Comparison of ENCODE assay signal across 1 cellular context in the genomic region with DNA sequence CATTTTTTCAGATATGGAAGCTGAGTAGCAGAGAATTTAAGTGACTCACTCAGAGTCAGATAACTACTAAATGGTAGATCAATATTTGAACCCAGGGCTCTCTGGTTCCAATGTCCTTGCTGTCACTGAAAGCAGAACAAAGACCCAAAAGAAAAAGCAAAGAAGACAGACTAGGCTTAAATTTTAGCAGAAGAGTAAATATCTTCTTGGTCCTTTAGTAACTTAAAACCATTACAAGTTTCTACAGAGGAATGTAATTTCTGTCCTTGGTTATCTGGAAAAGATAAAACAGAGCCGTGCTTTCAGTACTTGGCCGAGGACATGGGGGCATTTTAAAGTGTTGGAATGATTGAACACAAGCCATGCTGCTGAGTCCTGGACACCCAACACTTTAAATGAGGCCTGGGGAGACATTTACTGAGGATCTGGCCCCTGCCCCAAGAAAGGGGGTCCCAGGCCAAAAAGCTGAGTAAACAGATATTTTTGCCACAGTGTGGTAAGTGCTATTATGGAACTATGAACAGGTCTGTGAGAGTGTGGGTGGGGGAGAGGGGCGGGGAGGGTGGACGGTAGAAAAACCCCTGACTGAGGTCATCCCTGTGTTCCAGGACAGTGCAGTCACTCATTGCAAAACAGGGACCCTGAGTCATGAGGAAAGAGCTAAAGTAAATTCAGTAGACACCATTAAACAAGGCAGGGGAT.
TF ChIP-seq lines count a peak whose summit lies in the region.

No MANE protein-coding gene starts in this region.

TF ChIP-seq in HepG2, 621 proteins besides CTCF, POLR2A, EP300 and RAD21 (continued from another document and continues in another):
- TF ChIP-seq PRMT3 (CRISPR knock-in tag; IDR thresholded peaks at IDR 0.05; ENCODE audit: borderline replicate concordance, low read depth): no peak
- TF ChIP-seq, protein P1, sequence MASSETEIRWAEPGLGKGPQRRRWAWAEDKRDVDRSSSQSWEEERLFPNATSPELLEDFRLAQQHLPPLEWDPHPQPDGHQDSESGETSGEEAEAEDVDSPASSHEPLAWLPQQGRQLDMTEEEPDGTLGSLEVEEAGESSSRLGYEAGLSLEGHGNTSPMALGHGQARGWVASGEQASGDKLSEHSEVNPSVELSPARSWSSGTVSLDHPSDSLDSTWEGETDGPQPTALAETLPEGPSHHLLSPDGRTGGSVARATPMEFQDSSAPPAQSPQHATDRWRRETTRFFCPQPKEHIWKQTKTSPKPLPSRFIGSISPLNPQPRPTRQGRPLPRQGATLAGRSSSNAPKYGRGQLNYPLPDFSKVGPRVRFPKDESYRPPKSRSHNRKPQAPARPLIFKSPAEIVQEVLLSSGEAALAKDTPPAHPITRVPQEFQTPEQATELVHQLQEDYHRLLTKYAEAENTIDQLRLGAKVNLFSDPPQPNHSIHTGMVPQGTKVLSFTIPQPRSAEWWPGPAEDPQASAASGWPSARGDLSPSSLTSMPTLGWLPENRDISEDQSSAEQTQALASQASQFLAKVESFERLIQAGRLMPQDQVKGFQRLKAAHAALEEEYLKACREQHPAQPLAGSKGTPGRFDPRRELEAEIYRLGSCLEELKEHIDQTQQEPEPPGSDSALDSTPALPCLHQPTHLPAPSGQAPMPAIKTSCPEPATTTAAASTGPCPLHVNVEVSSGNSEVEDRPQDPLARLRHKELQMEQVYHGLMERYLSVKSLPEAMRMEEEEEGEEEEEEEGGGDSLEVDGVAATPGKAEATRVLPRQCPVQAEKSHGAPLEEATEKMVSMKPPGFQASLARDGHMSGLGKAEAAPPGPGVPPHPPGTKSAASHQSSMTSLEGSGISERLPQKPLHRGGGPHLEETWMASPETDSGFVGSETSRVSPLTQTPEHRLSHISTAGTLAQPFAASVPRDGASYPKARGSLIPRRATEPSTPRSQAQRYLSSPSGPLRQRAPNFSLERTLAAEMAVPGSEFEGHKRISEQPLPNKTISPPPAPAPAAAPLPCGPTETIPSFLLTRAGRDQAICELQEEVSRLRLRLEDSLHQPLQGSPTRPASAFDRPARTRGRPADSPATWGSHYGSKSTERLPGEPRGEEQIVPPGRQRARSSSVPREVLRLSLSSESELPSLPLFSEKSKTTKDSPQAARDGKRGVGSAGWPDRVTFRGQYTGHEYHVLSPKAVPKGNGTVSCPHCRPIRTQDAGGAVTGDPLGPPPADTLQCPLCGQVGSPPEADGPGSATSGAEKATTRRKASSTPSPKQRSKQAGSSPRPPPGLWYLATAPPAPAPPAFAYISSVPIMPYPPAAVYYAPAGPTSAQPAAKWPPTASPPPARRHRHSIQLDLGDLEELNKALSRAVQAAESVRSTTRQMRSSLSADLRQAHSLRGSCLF (CRISPR knock-in tag; IDR thresholded peaks at IDR 0.05; ENCODE audit: borderline replicate concordance): no peak
- TF ChIP-seq, protein P2, sequence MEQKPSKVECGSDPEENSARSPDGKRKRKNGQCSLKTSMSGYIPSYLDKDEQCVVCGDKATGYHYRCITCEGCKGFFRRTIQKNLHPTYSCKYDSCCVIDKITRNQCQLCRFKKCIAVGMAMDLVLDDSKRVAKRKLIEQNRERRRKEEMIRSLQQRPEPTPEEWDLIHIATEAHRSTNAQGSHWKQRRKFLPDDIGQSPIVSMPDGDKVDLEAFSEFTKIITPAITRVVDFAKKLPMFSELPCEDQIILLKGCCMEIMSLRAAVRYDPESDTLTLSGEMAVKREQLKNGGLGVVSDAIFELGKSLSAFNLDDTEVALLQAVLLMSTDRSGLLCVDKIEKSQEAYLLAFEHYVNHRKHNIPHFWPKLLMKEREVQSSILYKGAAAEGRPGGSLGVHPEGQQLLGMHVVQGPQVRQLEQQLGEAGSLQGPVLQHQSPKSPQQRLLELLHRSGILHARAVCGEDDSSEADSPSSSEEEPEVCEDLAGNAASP (CRISPR knock-in tag; IDR thresholded peaks at IDR 0.05; ENCODE audit: borderline replicate concordance): peak; percentile 83; the same call in 1 of the 2 replicates
- TF ChIP-seq CREM (IDR thresholded peaks at IDR 0.05): peak; percentile 70; the same call in 1 of the 2 replicates
- no peak for TF ChIP-seq CREM (CRISPR knock-in tag; IDR thresholded peaks at IDR 0.05)
- no peak for TF ChIP-seq ZMAT5 (CRISPR knock-in tag; IDR thresholded peaks at IDR 0.05; ENCODE audit: borderline replicate concordance, low read depth)
- no peak for TF ChIP-seq ZNF274 (CRISPR knock-in tag; IDR thresholded peaks at IDR 0.05)
- TF ChIP-seq THAP11 (CRISPR knock-in tag; IDR thresholded peaks at IDR 0.05): 0 out of 2 replicates have a peak, but pooled peaks have one; percentile 6
- TF ChIP-seq FOXP4 (CRISPR knock-in tag; IDR thresholded peaks at IDR 0.05): peak; percentile 66; the same call in 1 of the 2 replicates
- no peak for TF ChIP-seq YEATS2 (CRISPR knock-in tag; IDR thresholded peaks at IDR 0.05; ENCODE audit: borderline replicate concordance)
- TF ChIP-seq CHD4 (IDR thresholded peaks at IDR 0.05; ENCODE audit: borderline replicate concordance, low read length): peak; percentile 96; the same call in 1 of the 2 replicates
- 0 out of 2 replicates have a peak, but pooled peaks have one; percentile 79 for TF ChIP-seq JUN (CRISPR knock-in tag; IDR thresholded peaks at IDR 0.05)
- TF ChIP-seq HOXA9 (CRISPR knock-in tag; IDR thresholded peaks at IDR 0.05; ENCODE audit: borderline replicate concordance): no peak
- peak; percentile 68 for TF ChIP-seq MAFF (IDR thresholded peaks at IDR 0.05; ENCODE audit: low read depth, low read length)
- peak; percentile 59; the same call in 1 of the 2 replicates for TF ChIP-seq GATAD2A (CRISPR knock-in tag; IDR thresholded peaks at IDR 0.05)
- TF ChIP-seq AKAP8 (CRISPR knock-in tag; IDR thresholded peaks at IDR 0.05): no peak
- no peak for TF ChIP-seq ATRX (CRISPR knock-in tag; IDR thresholded peaks at IDR 0.05; ENCODE audit: borderline replicate concordance)
- TF ChIP-seq TOPORS (CRISPR knock-in tag; IDR thresholded peaks at IDR 0.05): no peak
- TF ChIP-seq ZNF788 (CRISPR knock-in tag; IDR thresholded peaks at IDR 0.05; ENCODE audit: borderline replicate concordance): no peak
- no peak for TF ChIP-seq ZSCAN31 (CRISPR knock-in tag; IDR thresholded peaks at IDR 0.05; ENCODE audit: low read depth)
- TF ChIP-seq FOXJ3 (CRISPR knock-in tag; IDR thresholded peaks at IDR 0.05; ENCODE audit: borderline replicate concordance): peak; percentile 24; the same call in 1 of the 2 replicates
- TF ChIP-seq KDM1A (CRISPR knock-in tag; IDR thresholded peaks at IDR 0.05): peak; percentile 19; the same call in 1 of the 2 replicates
- peak; percentile 59; the same call in 1 of the 2 replicates for TF ChIP-seq SIX4 (CRISPR knock-in tag; IDR thresholded peaks at IDR 0.05)
- TF ChIP-seq ZSCAN21 (CRISPR knock-in tag; IDR thresholded peaks at IDR 0.05; ENCODE audit: borderline replicate concordance): no peak
- TF ChIP-seq ZNF296 (CRISPR knock-in tag; conservative IDR thresholded peaks at IDR 0.05): no peak
- TF ChIP-seq MED8 (CRISPR knock-in tag; IDR thresholded peaks at IDR 0.05; ENCODE audit: insufficient replicate concordance): peak; percentile 10
- no peak for TF ChIP-seq ZBTB37 (CRISPR knock-in tag; IDR thresholded peaks at IDR 0.05)
- TF ChIP-seq ETS1 (CRISPR knock-in tag; IDR thresholded peaks at IDR 0.05): no peak
- peak; percentile 65 for TF ChIP-seq NR2F6 (IDR thresholded peaks at IDR 0.05)
- peak; percentile 62 for TF ChIP-seq NR2F6 (CRISPR knock-in tag; IDR thresholded peaks at IDR 0.05)
- no peak for TF ChIP-seq MBNL3 (CRISPR knock-in tag; conservative IDR thresholded peaks at IDR 0.05)
- TF ChIP-seq REXO4 (CRISPR knock-in tag; IDR thresholded peaks at IDR 0.05; ENCODE audit: borderline replicate concordance): no peak
- TF ChIP-seq, protein P3, sequence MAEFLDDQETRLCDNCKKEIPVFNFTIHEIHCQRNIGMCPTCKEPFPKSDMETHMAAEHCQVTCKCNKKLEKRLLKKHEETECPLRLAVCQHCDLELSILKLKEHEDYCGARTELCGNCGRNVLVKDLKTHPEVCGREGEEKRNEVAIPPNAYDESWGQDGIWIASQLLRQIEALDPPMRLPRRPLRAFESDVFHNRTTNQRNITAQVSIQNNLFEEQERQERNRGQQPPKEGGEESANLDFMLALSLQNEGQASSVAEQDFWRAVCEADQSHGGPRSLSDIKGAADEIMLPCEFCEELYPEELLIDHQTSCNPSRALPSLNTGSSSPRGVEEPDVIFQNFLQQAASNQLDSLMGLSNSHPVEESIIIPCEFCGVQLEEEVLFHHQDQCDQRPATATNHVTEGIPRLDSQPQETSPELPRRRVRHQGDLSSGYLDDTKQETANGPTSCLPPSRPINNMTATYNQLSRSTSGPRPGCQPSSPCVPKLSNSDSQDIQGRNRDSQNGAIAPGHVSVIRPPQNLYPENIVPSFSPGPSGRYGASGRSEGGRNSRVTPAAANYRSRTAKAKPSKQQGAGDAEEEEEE (CRISPR knock-in tag; IDR thresholded peaks at IDR 0.05; ENCODE audit: borderline replicate concordance): no peak
- no peak for TF ChIP-seq HOXA7 (CRISPR knock-in tag; IDR thresholded peaks at IDR 0.05)
- no peak for TF ChIP-seq AGO2 (optimal IDR thresholded peaks at IDR 0.05; ENCODE audit: low read depth, low read length)
- TF ChIP-seq ZXDC (CRISPR knock-in tag; IDR thresholded peaks at IDR 0.05): no peak
- peak; percentile 13; the same call in 1 of the 2 replicates for TF ChIP-seq SPEN (CRISPR knock-in tag; IDR thresholded peaks at IDR 0.05; ENCODE audit: low read depth)
- no peak for TF ChIP-seq NFKB2 (CRISPR knock-in tag; IDR thresholded peaks at IDR 0.05; ENCODE audit: borderline replicate concordance)
- peak; percentile 53; the same call in 1 of the 2 replicates for TF ChIP-seq HMG20A (CRISPR knock-in tag; IDR thresholded peaks at IDR 0.05; ENCODE audit: borderline replicate concordance)
- no peak for TF ChIP-seq TCF7L2 (IDR thresholded peaks at IDR 0.05; ENCODE audit: low read depth, low read length)
- TF ChIP-seq ATF7 (IDR thresholded peaks at IDR 0.05): 0 out of 2 replicates have a peak, but pooled peaks have one; percentile 53
- no peak for TF ChIP-seq ATF7 (CRISPR knock-in tag; IDR thresholded peaks at IDR 0.05)
- TF ChIP-seq ZNF10 (CRISPR knock-in tag; IDR thresholded peaks at IDR 0.05; ENCODE audit: borderline replicate concordance, low read depth): no peak
- no peak for TF ChIP-seq KMT2B (CRISPR knock-in tag; IDR thresholded peaks at IDR 0.05)
- no peak for TF ChIP-seq ZKSCAN5 (CRISPR knock-in tag; IDR thresholded peaks at IDR 0.05)
- TF ChIP-seq ZNF331 (CRISPR knock-in tag; IDR thresholded peaks at IDR 0.05): 0 out of 2 replicates have a peak, but pooled peaks have one; percentile 15
